3 cellular contexts compared by ENCODE assay signal in genomic region chr6:103183831-103184411, GRCh38.
TF ChIP-seq lines count a peak whose summit lies in the region.

No MANE protein-coding gene starts in this region.

TF ChIP-seq in A549, 52 proteins besides CTCF, POLR2A, EP300 and RAD21:
- TF ChIP-seq, protein P1, sequence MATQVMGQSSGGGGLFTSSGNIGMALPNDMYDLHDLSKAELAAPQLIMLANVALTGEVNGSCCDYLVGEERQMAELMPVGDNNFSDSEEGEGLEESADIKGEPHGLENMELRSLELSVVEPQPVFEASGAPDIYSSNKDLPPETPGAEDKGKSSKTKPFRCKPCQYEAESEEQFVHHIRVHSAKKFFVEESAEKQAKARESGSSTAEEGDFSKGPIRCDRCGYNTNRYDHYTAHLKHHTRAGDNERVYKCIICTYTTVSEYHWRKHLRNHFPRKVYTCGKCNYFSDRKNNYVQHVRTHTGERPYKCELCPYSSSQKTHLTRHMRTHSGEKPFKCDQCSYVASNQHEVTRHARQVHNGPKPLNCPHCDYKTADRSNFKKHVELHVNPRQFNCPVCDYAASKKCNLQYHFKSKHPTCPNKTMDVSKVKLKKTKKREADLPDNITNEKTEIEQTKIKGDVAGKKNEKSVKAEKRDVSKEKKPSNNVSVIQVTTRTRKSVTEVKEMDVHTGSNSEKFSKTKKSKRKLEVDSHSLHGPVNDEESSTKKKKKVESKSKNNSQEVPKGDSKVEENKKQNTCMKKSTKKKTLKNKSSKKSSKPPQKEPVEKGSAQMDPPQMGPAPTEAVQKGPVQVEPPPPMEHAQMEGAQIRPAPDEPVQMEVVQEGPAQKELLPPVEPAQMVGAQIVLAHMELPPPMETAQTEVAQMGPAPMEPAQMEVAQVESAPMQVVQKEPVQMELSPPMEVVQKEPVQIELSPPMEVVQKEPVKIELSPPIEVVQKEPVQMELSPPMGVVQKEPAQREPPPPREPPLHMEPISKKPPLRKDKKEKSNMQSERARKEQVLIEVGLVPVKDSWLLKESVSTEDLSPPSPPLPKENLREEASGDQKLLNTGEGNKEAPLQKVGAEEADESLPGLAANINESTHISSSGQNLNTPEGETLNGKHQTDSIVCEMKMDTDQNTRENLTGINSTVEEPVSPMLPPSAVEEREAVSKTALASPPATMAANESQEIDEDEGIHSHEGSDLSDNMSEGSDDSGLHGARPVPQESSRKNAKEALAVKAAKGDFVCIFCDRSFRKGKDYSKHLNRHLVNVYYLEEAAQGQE (IDR thresholded peaks at IDR 0.05), result peak; percentile 26; the same call in 1 of the 2 replicates
- TF ChIP-seq FOSL2 (IDR thresholded peaks at IDR 0.05) (no peak), FOSL2 (CRISPR knock-in tag; IDR thresholded peaks at IDR 0.05) (no peak), CEBPB (IDR thresholded peaks at IDR 0.05) (no peak)
TF ChIP-seq in A549: peak in this region for 1.

TF ChIP-seq in HCT116, 20 proteins besides CTCF, POLR2A, EP300 and RAD21:
- TF ChIP-seq, protein P1 (IDR thresholded peaks at IDR 0.05; ENCODE audit: low read depth), result peak; percentile 56
- TF ChIP-seq ELF1 (IDR thresholded peaks at IDR 0.05; ENCODE audit: borderline replicate concordance, low read depth), result no peak

TF ChIP-seq in liver, 16 proteins besides CTCF, POLR2A, EP300 and RAD21 (continued from another document):
- TF ChIP-seq, protein P1 (IDR thresholded peaks at IDR 0.05), result peak; percentile 77
- TF ChIP-seq YY1 (IDR thresholded peaks at IDR 0.05) (no peak), FOXA1 (IDR thresholded peaks at IDR 0.05) (no peak), HNF4G (IDR thresholded peaks at IDR 0.05) (no peak), MAX (IDR thresholded peaks at IDR 0.05) (no peak), HNF4A (conservative IDR thresholded peaks at IDR 0.05) (no peak), GABPA (IDR thresholded peaks at IDR 0.05 in 1 of 2, conservative IDR thresholded peaks at IDR 0.05 in 1 of 2) (no peak), EGR1 (IDR thresholded peaks at IDR 0.05; ENCODE audit: low read depth in 2 of 2) (no peak)
TF ChIP-seq in liver: peak in this region for 1.
